In the genomic region with DNA sequence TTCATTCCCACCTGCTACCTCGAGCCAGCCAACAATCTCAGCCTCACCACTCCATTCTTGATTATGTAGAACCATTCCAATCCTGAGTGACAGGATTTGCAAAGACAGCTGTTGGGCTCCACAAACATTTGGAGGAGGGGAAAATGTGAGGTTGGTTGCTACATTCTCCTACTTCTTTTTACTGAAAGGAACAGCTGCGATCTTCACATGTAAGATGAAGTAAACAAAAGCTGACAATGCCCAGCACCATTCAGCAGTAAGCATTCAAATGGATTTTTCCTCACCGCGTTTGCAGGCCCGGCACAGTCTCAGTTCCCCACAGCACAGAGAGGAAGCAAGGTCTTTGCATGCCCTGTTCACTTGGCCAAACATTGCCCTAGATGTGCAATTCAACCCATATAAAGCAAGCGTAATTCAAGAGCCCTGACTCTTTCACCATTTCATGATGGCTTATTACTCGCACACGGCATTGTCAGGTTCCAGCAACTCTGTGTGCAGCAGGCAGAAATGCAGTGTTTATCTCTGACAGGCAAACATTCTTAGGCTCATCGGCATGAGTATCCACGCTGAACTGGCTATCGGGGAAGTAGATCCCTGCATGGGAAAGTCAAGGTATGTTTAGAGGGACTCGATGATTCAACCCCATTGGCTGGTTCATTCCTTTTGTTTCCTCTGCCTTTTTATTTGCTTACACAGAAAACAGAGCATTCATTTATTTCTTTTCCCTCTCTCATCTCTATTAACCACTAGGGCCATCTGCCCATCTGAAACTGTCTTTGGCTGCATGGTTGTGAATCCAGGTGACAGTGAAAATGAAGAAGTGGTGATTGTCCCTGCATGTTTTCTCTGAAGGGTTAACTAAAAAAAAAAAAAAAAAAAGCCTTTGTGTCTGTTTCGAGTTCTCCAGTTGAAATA, we compare ENCODE assay signal across 8 cellular contexts.
A peak's percentile ranks its signal among the peaks of the same experiment; 100 is the strongest.
DNase-seq lines count a peak whose midpoint lies in the region; ATAC-seq, FAIRE-seq and TF ChIP-seq lines count a peak whose summit lies in the region.

No MANE protein-coding gene starts in this region.

- H3K4me3 ChIP-seq in Peyer's patch (peak overlapping the region in 2 of 4 donors; percentile 20 to 44), lower lobe of right lung (no peak overlapping the region)

- ATAC-seq in HG03097 (IDR thresholded peaks at IDR 0.05; ENCODE audit: low FRiP score, unreplicated experiment) (peak; percentile 36), lower lobe of right lung (peak; percentile 29 to 71)

- DNase-seq in NCI-H2107 treated with DMSO at 0.1 percent for 48 hours (lab: John Stamatoyannopoulos, UW; ENCODE audit: unreplicated experiment) (peak; percentile 64), NCI-H2107 (lab: John Stamatoyannopoulos, UW) (no peak), Peyer's patch (peak in 2 of 3 donors; percentile 78 to 87), lower lobe of right lung (no peak), NCI-H128 (lab: John Stamatoyannopoulos, UW; ENCODE audit: unreplicated experiment) (no peak), GM13977 (ENCODE audit: low spot score) (no peak), H54 (ENCODE audit: insufficient read length, low spot score) (no peak)

- FAIRE-seq in H54 (lab: Jason Lieb, UNC) = no peak

- in situ Hi-C loops in GM13977 (cut with MboI; ENCODE audit: low pct_unique_long_range_greater_than_20kb, low sequenced_read_pairs, unreplicated experiment) = no loop called here

- TF ChIP-seq CTCF in Peyer's patch (IDR thresholded peaks at IDR 0.05) (peak in 1 of 6 experiments; percentile 9), lower lobe of right lung (IDR thresholded peaks at IDR 0.05) (no peak), GM13977 (IDR thresholded peaks at IDR 0.05; ENCODE audit: extremely low read depth, insufficient read depth, missing control alignments) (no peak)

- intact Hi-C loops in lower lobe of right lung (cut with DNase I) = no loop called here

- H3K27me3 ChIP-seq in Peyer's patch (no peaks in the 10 kb centered on the region), lower lobe of right lung (ENCODE audit: low read depth) (no peaks in the 10 kb centered on the region)

- H3K9me3 ChIP-seq in Peyer's patch (no peaks in the 10 kb centered on the region), lower lobe of right lung (no peaks in the 10 kb centered on the region)

- no peaks in the 10 kb centered on the region for H3K36me3 ChIP-seq in Peyer's patch
- H3K36me3 ChIP-seq in lower lobe of right lung = no peaks in the 10 kb centered on the region

- TF ChIP-seq POLR2A in Peyer's patch (IDR thresholded peaks at IDR 0.05) (peak in 1 of 2 donors; percentile 11), H54 (IDR thresholded peaks at IDR 0.05; ENCODE audit: low read depth, low read length) (no peak)

- H3K4me1 ChIP-seq in Peyer's patch (peaks cover 0 to 24% (median 2%) of the 10 kb centered on the region in 4 donors), lower lobe of right lung (peaks cover 2% of the 10 kb centered on the region)

- peak overlapping the region; percentile 36 to 76 (median 58) for H3K27ac ChIP-seq in Peyer's patch
- no peak overlapping the region for H3K27ac ChIP-seq in lower lobe of right lung

Comparison
In these comparisons a context has a peak if more than half of its experiments do, and no peak if none do; other contexts are left out.
1. DNase-seq: peak in NCI-H2107 treated with DMSO at 0.1 percent for 48 hours (single experiment) and Peyer's patch (2 of 3); none in NCI-H2107 (single experiment), lower lobe of right lung (single experiment), NCI-H128 (single experiment), GM13977 (single experiment) and H54 (single experiment).